Comparison of ENCODE assay signal across 30 cellular contexts in the genomic region with DNA sequence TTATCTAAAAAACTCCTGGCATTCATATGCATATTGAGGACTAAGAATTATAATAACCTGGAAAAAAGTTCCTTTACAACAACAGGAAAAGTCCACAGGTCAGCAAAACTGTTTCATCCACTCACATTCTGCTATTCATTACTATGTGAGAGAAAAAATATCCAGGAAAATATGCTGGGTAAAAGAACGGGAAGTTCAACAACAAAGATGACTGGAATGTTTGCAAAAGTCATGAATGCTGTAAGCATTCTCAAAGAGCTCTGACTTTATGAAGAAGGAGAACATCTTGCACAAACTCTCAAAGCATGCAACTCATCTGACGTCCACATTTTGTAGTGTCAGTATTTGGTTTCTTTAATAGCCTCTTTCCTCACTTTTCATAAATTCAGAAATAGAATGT. TPM values are rescaled to one million over a fixed set of nuclear protein-coding genes. Genes with fewer than 3 reads are reported as not detected.
DNase-seq lines count a peak whose midpoint lies in the region; ATAC-seq and TF ChIP-seq lines count a peak whose summit lies in the region.
"Had no signal": no experiment of that assay in that cellular context is flagged by ENCODE, and none has a peak within 500 bp of the region (broad histone marks: within the 10 kb centered on the region; RNA-seq: fewer than 3 reads in every experiment).

No MANE protein-coding gene starts in this region.

- WGBS in spleen, 5 donors, result 66 to 86% (median 72%) methylated on average over 2 of the region's 2 CpGs
- 65 to 72% methylated on average over 2 of the region's 2 CpGs for WGBS in esophagus squamous epithelium, 2 donors

- no peak overlapping the region for H3K4me3 ChIP-seq in AG10803 (ENCODE audit: low read length)
- no peak overlapping the region for H3K4me3 ChIP-seq in fibroblast of the aortic adventitia (ENCODE audit: low read depth, low read length)
- no peak overlapping the region for H3K4me3 ChIP-seq in spleen
- H3K4me3 ChIP-seq in esophagus squamous epithelium, result no peak overlapping the region
- H3K4me3 ChIP-seq: left ventricle myocardium inferior, MG63, skin epidermis, upper lobe of left lung had no signal

- H3K27me3 ChIP-seq in spleen (replicated peaks in 1 of 7) (no peaks in the 10 kb centered on the region), esophagus squamous epithelium (no peaks in the 10 kb centered on the region)
- H3K27me3 ChIP-seq: MG63, neutrophil, upper lobe of left lung had no signal

- H3K4me1 ChIP-seq in spleen (peaks cover 0 to 4% (median 0%) of the 10 kb centered on the region in 6 donors), esophagus squamous epithelium (peaks cover 0 to 17% (median 0%) of the 10 kb centered on the region in 3 donors)
- H3K4me1 ChIP-seq: left ventricle myocardium inferior had no signal

- no peak for ATAC-seq in GM21360 (IDR thresholded peaks at IDR 0.05; ENCODE audit: unreplicated experiment)
- no peak for ATAC-seq in HG03196 (IDR thresholded peaks at IDR 0.05; ENCODE audit: unreplicated experiment)
- ATAC-seq: activated T-cell treated with anti-CD3 and anti-CD28 coated beads, Interleukin-2, amount 50 U/mL, for 4 hours; CD8-positive, alpha-beta T cell; Panc1 had no signal

- H3K36me3 ChIP-seq in spleen, result peaks cover 0 to 54% (median 8%) of the 10 kb centered on the region in 6 donors
- H3K36me3 ChIP-seq in esophagus squamous epithelium, result peaks cover 0 to 75% (median 0%) of the 10 kb centered on the region in 3 donors
- H3K36me3 ChIP-seq: MG63, neutrophil, WERI-Rb-1 had no signal

- TF ChIP-seq POLR2A in spleen (IDR thresholded peaks at IDR 0.05) (no peak), esophagus squamous epithelium (IDR thresholded peaks at IDR 0.05) (no peak)

- H3K9me3 ChIP-seq in spleen, result no peaks in the 10 kb centered on the region
- no peaks in the 10 kb centered on the region for H3K9me3 ChIP-seq in esophagus squamous epithelium
- H3K9me3 ChIP-seq: left ventricle myocardium inferior, MG63, neutrophil, upper lobe of left lung had no signal

- intact Hi-C loops in spleen (cut with DNase I; ENCODE audit: low total_unique reads), result no loop called here
- intact Hi-C loops in esophagus squamous epithelium (cut with DNase I), result no loop called here

- peak overlapping the region in 6 of 8 donors; percentile 10 to 64 (median 46) for H3K27ac ChIP-seq in spleen
- peak overlapping the region in 2 of 4 donors; percentile 15 to 19 for H3K27ac ChIP-seq in esophagus squamous epithelium
- H3K27ac ChIP-seq: left ventricle myocardium inferior, neutrophil, skin epidermis, WERI-Rb-1 had no signal

- peak; percentile 73 for DNase-seq in AG10803 (ENCODE audit: low read depth)
- DNase-seq in amniotic epithelial cell (ENCODE audit: low read depth), result peak; percentile 79
- DNase-seq in fibroblast of the aortic adventitia (ENCODE audit: low read depth), result peak; percentile 7
- no peak for DNase-seq in spleen
- DNase-seq in esophagus squamous epithelium (lab: John Stamatoyannopoulos, UW), result no peak
- no peak for DNase-seq in HCEC 1CT
- DNase-seq: activated CD4-positive, alpha-beta T cell treated with anti-CD3 and anti-CD28 coated beads, Interleukin-2, amount 10 ng/mL, durations not matched to agents 24 days and 14 days; activated T-cell treated with anti-CD3 and anti-CD28 coated beads, Interleukin-2, amount 50 U/mL, for 4 hours; AML-193; CD8-positive, alpha-beta T cell; DMS 273 treated with DMSO at 0.1 percent for 48 hours; H9; KBM-7; left ventricle myocardium inferior; MG63; NCI-H1105 treated with DMSO at 0.1 percent for 48 hours; NCI-H2029 treated with DMSO at 0.1 percent for 48 hours; NCI-H2227 treated with DMSO at 0.1 percent for 48 hours; NCI-H69; SIG-M5; SW 1271; T1000; upper lobe of left lung; WERI-Rb-1 had no signal

- TF ChIP-seq CTCF in AG10803 (conservative IDR thresholded peaks at IDR 0.05; ENCODE audit: low read length) (no peak), fibroblast of the aortic adventitia (IDR thresholded peaks at IDR 0.05; ENCODE audit: insufficient read depth, low read length) (no peak), spleen (IDR thresholded peaks at IDR 0.05 in 8 of 11, conservative IDR thresholded peaks at IDR 0.05 in 3 of 11) (no peak), esophagus squamous epithelium (IDR thresholded peaks at IDR 0.05) (no peak)

RNA-seq across cellular contexts. Expression of a gene that starts 56.9 kb away (rescaled TPM):
- total RNA-seq in fibroblast of the aortic adventitia (ENCODE audit: low replicate concordance), result 0.54 TPM in 1 of 2 replicates, not detected in the other
- total RNA-seq in spleen, result 10 to 100 TPM in 1 of 7 donors, 1 to 10 TPM in 2, under 1 TPM in 3, not detected in 1; 0.54 to 16.1 (median 0.90) TPM
- polyA plus RNA-seq in spleen, result 1 to 10 TPM in 1 of 3 donors, under 1 TPM in 2; 0.36 to 1.2 (median 0.52) TPM
- 1,000 to 10,000 TPM in 1 of 4 donors, 100 to 1,000 TPM in 3; 480 to 2,454 (median 606) TPM for total RNA-seq in esophagus squamous epithelium
- total RNA-seq: activated CD4-positive, alpha-beta T cell treated with anti-CD3 and anti-CD28 coated beads, Interleukin-2, amount 10 ng/mL, durations not matched to agents 24 days and 14 days; activated T-cell treated with anti-CD3 and anti-CD28 coated beads, Interleukin-2, amount 50 U/mL, for 4 hours; CD8-positive, alpha-beta T cell; cerebellum; left ventricle myocardium inferior had no signal

Comparison
In these comparisons a context has a peak if more than half of its experiments do, and no peak if none do; other contexts are left out.
1. DNase-seq: peak in AG10803 (single experiment), amniotic epithelial cell (single experiment) and fibroblast of the aortic adventitia (single experiment); none in spleen (single experiment), esophagus squamous epithelium (single experiment) and HCEC 1CT (single experiment).
2. RNA of a gene that starts 56.9 kb away (total RNA-seq): 480 to 2,454 TPM in esophagus squamous epithelium; 0.54 to 16.1 TPM in spleen and 0.54 TPM in fibroblast of the aortic adventitia; every median in the first group is over 10 times any median in the second.